In the genomic region with DNA sequence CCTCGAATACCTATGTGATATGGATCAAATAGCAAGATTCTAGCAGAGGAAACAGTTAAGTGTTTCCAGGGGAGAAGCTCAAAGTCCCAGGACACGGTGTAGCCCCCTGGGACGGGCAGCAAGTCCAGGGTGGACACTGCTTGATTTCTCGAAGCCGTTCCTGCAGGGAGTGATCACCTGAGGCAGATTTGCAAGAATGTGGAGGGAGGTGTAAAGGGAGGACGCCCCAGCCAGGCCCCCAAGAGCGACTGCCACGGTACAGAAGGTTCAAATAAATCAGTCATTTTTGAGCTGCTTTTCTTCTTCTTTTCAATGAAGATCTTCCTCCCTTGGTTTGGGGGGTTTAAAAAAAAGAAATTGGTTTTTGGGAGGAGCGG, we compare ENCODE assay signal across 13 cellular contexts. TPM values are rescaled to one million over a fixed set of nuclear protein-coding genes. Genes with fewer than 3 reads are reported as not detected.
A peak's percentile ranks its signal among the peaks of the same experiment; 100 is the strongest.
DNase-seq lines count a peak whose midpoint lies in the region; ATAC-seq lines count a peak whose summit lies in the region.
"Had no signal": no experiment of that assay in that cellular context is flagged by ENCODE, and none has a peak within 500 bp of the region (broad histone marks: within the 10 kb centered on the region; RNA-seq: fewer than 3 reads in every experiment).

No MANE protein-coding gene starts in this region.

- H3K4me3 ChIP-seq in Jurkat, Clone E6-1 (ENCODE audit: low read length) = peak overlapping the region; percentile 40
- H3K4me3 ChIP-seq in duodenal mucosa (ENCODE audit: low read depth in 1 of 2, low read length in 2 of 2) = no peak overlapping the region
- H3K4me3 ChIP-seq: gastroesophageal sphincter had no signal

- ATAC-seq in stimulated activated naive CD8-positive, alpha-beta T cell treated with anti-CD3 and anti-CD28 coated beads, Interleukin-15, amount 100 ng/mL, for 72 hours = no peak

- H3K9me3 ChIP-seq in duodenal mucosa (ENCODE audit: control insufficient read depth in 1 of 2, low read length in 2 of 2) = no peaks in the 10 kb centered on the region
- H3K9me3 ChIP-seq: gastroesophageal sphincter had no signal

- no peaks in the 10 kb centered on the region for H3K9me3 Mint-ChIP-seq in T-helper 1 cell treated with Interleukin-12 subunit alpha and Interleukin-12 subunit beta and Interleukin-4 antibody, amounts not matched to agents 30 μg/mL and 1 μg/mL, for 36 hours
- no peaks in the 10 kb centered on the region for H3K9me3 Mint-ChIP-seq in stimulated activated naive CD8-positive, alpha-beta T cell treated with anti-CD3 and anti-CD28 coated beads, Interleukin-15, amount 100 ng/mL, for 72 hours
- H3K9me3 Mint-ChIP-seq: activated T-helper 17 cell treated with anti-CD3 and anti-CD28 coated beads, Interleukin-2, amount 50 U/mL, for 72 hours had no signal

- DNase-seq in T-helper 1 cell = no peak
- DNase-seq in Jurkat, Clone E6-1 (ENCODE audit: low read depth, low spot score) = no peak
- no peak for DNase-seq in stimulated activated naive CD8-positive, alpha-beta T cell treated with anti-CD3 and anti-CD28 coated beads, Interleukin-15, amount 100 ng/mL, for 72 hours
- DNase-seq in DMS 273 (lab: John Stamatoyannopoulos, UW; ENCODE audit: unreplicated experiment) = no peak
- no peak for DNase-seq in substantia nigra (lab: John Stamatoyannopoulos, UW)
- no peak for DNase-seq in RPMI8226
- DNase-seq: retina; stimulated activated CD4-positive, alpha-beta T cell treated with anti-CD3 and anti-CD28 coated beads, Interleukin-4, amount 100 ng/mL, for 1 hour had no signal

- H3K27me3 Mint-ChIP-seq in T-helper 1 cell treated with Interleukin-12 subunit alpha and Interleukin-12 subunit beta and Interleukin-4 antibody, amounts not matched to agents 30 μg/mL and 1 μg/mL, for 36 hours (ENCODE audit: low read depth) = no peaks in the 10 kb centered on the region
- H3K27me3 Mint-ChIP-seq in stimulated activated naive CD8-positive, alpha-beta T cell treated with anti-CD3 and anti-CD28 coated beads, Interleukin-15, amount 100 ng/mL, for 72 hours = peaks cover 36% of the 10 kb centered on the region

- H3K36me3 Mint-ChIP-seq in T-helper 1 cell treated with Interleukin-12 subunit alpha and Interleukin-12 subunit beta and Interleukin-4 antibody, amounts not matched to agents 30 μg/mL and 1 μg/mL, for 36 hours (ENCODE audit: low read depth) = peaks cover 15% of the 10 kb centered on the region

- no peaks in the 10 kb centered on the region for H3K36me3 ChIP-seq in duodenal mucosa (ENCODE audit: control insufficient read depth in 1 of 2, insufficient read depth in 2 of 2, low read length in 2 of 2)

- peak overlapping the region; percentile 97 for H3K27ac Mint-ChIP-seq in T-helper 1 cell treated with Interleukin-12 subunit alpha and Interleukin-12 subunit beta and Interleukin-4 antibody, amounts not matched to agents 30 μg/mL and 1 μg/mL, for 36 hours
- no peak overlapping the region for H3K27ac Mint-ChIP-seq in stimulated activated naive CD8-positive, alpha-beta T cell treated with anti-CD3 and anti-CD28 coated beads, Interleukin-15, amount 100 ng/mL, for 72 hours
- H3K27ac Mint-ChIP-seq: activated T-helper 17 cell treated with anti-CD3 and anti-CD28 coated beads, Interleukin-2, amount 50 U/mL, for 72 hours had no signal

- H3K4me1 ChIP-seq in duodenal mucosa (ENCODE audit: control insufficient read depth in 1 of 2, insufficient read depth in 2 of 2, low read length in 2 of 2) = peaks cover 55 to 62% of the 10 kb centered on the region in 2 donors

- H3K27ac ChIP-seq in duodenal mucosa (ENCODE audit: low read depth, low read length) (no peak overlapping the region), substantia nigra (ENCODE audit: low read depth, low read length, poor library complexity, severe bottlenecking) (no peak overlapping the region)
- H3K27ac ChIP-seq: 22Rv1 had no signal

- H3K27me3 ChIP-seq in duodenal mucosa (ENCODE audit: control insufficient read depth in 1 of 2, insufficient read depth in 2 of 2, low read length in 2 of 2) = peaks cover 0 to 8% of the 10 kb centered on the region in 2 donors
- H3K27me3 ChIP-seq: gastroesophageal sphincter had no signal

- peaks cover 57% of the 10 kb centered on the region for H3K4me1 Mint-ChIP-seq in T-helper 1 cell treated with Interleukin-12 subunit alpha and Interleukin-12 subunit beta and Interleukin-4 antibody, amounts not matched to agents 30 μg/mL and 1 μg/mL, for 36 hours (ENCODE audit: low read depth)
- peaks cover 12% of the 10 kb centered on the region for H3K4me1 Mint-ChIP-seq in stimulated activated naive CD8-positive, alpha-beta T cell treated with anti-CD3 and anti-CD28 coated beads, Interleukin-15, amount 100 ng/mL, for 72 hours

- H3K9ac ChIP-seq in duodenal mucosa (ENCODE audit: low read depth in 1 of 2, low read length in 2 of 2) = peak overlapping the region; percentile 20 to 32

- H3K4me3 Mint-ChIP-seq in T-helper 1 cell treated with Interleukin-12 subunit alpha and Interleukin-12 subunit beta and Interleukin-4 antibody, amounts not matched to agents 30 μg/mL and 1 μg/mL, for 36 hours = peak overlapping the region; percentile 82
- peak overlapping the region; percentile 64 to 71 for H3K4me3 Mint-ChIP-seq in stimulated activated naive CD8-positive, alpha-beta T cell treated with anti-CD3 and anti-CD28 coated beads, Interleukin-15, amount 100 ng/mL, for 72 hours

RNA-seq across cellular contexts. Expression of gene KLF2, which starts 41.4 kb away (rescaled TPM):
- polyA plus RNA-seq in Jurkat, Clone E6-1 (2012; ENCODE audit: insufficient read depth, insufficient read length) = 22.6 TPM
